ENCODE assay signal across 22 cellular contexts in genomic region chr10:47364366-47364765, GRCh38. TPM values are rescaled to one million over a fixed set of nuclear protein-coding genes. Genes with fewer than 3 reads are reported as not detected.
A peak's percentile ranks its signal among the peaks of the same experiment; 100 is the strongest.
DNase-seq lines count a peak whose midpoint lies in the region; TF ChIP-seq lines count a peak whose summit lies in the region.
"Had no signal": no experiment of that assay in that cellular context is flagged by ENCODE, and none has a peak within 500 bp of the region (broad histone marks: within the 10 kb centered on the region; RNA-seq: fewer than 3 reads in every experiment).

No MANE protein-coding gene starts in this region.

- H3K27ac Mint-ChIP-seq in nephron progenitor cell = no peak overlapping the region
- H3K27ac Mint-ChIP-seq: activated B cell treated with CpG ODN at 0.5 μM for 24 hours; activated T-helper 17 cell treated with anti-CD3 and anti-CD28 coated beads, Interleukin-2, amount 50 U/mL, for 72 hours; T-cell had no signal

- H3K9me3 Mint-ChIP-seq in nephron progenitor cell = no peaks in the 10 kb centered on the region
- H3K9me3 Mint-ChIP-seq: activated B cell treated with CpG ODN at 0.5 μM for 24 hours; activated T-helper 17 cell treated with anti-CD3 and anti-CD28 coated beads, Interleukin-2, amount 50 U/mL, for 72 hours; T-cell had no signal

- peaks cover 29% of the 10 kb centered on the region for H3K4me1 Mint-ChIP-seq in nephron progenitor cell
- H3K4me1 Mint-ChIP-seq: activated B cell treated with CpG ODN at 0.5 μM for 24 hours; activated T-helper 17 cell treated with anti-CD3 and anti-CD28 coated beads, Interleukin-2, amount 50 U/mL, for 72 hours; T-cell had no signal

- no peaks in the 10 kb centered on the region for H3K36me3 Mint-ChIP-seq in nephron progenitor cell (ENCODE audit: low read depth)
- H3K36me3 Mint-ChIP-seq: T-cell had no signal

- peaks cover 21% of the 10 kb centered on the region for H3K27me3 Mint-ChIP-seq in nephron progenitor cell (ENCODE audit: low read depth, poor library complexity)
- H3K27me3 Mint-ChIP-seq: T-cell had no signal

- DNase-seq in DMS53 treated with DMSO at 0.1 percent for 48 hours (lab: John Stamatoyannopoulos, UW; ENCODE audit: unreplicated experiment) = peak; percentile 91
- DNase-seq in NCI-H1436 (lab: John Stamatoyannopoulos, UW) = peak; percentile 22
- DNase-seq in NCI-H69 (lab: John Stamatoyannopoulos, UW) = peak; percentile 6
- peak; percentile 20 for DNase-seq in mesenteric fat pad (ENCODE audit: low spot score)
- no peak for DNase-seq in NOMO-1 treated with dmso at 0.1 percent for 144 hours (lab: John Stamatoyannopoulos, UW; ENCODE audit: unreplicated experiment)
- DNase-seq in nephron progenitor cell = no peak
- DNase-seq in MV-4-11 (lab: John Stamatoyannopoulos, UW) = no peak
- DNase-seq: activated B cell treated with CpG ODN at 0.5 μM for 24 hours; caudate nucleus; effector CD8-positive, alpha-beta T cell; H7; heart right ventricle; midbrain; NCI-H82; nucleus accumbens; stimulated activated CD4-positive, alpha-beta T cell treated with anti-CD3 and anti-CD28 coated beads, Interleukin-4, amount 100 ng/mL, for 24 hours; T-cell had no signal

- no peak for TF ChIP-seq CTCF in nephron progenitor cell (IDR thresholded peaks at IDR 0.05)

- H3K4me3 Mint-ChIP-seq in nephron progenitor cell = no peak overlapping the region
- H3K4me3 Mint-ChIP-seq: activated B cell treated with CpG ODN at 0.5 μM for 24 hours; activated T-helper 17 cell treated with anti-CD3 and anti-CD28 coated beads, Interleukin-2, amount 50 U/mL, for 72 hours; T-cell had no signal

RNA-seq across cellular contexts. Expression of gene RBP3, which starts 16.2 kb away (rescaled TPM):
- not detected for total RNA-seq in mesenteric fat pad
- total RNA-seq: activated B cell treated with CpG ODN at 0.5 μM for 24 hours; activated CD8-positive, alpha-beta memory T cell treated with anti-CD3 and anti-CD28 coated beads for 36 hours; activated T-helper 17 cell treated with anti-CD3 and anti-CD28 coated beads, Interleukin-2, amount 50 U/mL, for 72 hours; fibroblast of lung; H7; heart right ventricle; kidney epithelial cell; T-cell; thoracic aorta had no signal

RNA-seq across cellular contexts. Expression of gene ZNF488, which starts 19.7 kb away (rescaled TPM):
- 0.10 TPM for total RNA-seq in mesenteric fat pad
- total RNA-seq: activated B cell treated with CpG ODN at 0.5 μM for 24 hours, fibroblast of lung, T-cell, thoracic aorta had no signal

RNA-seq across cellular contexts. Expression of gene GDF2, which starts 42.1 kb away (rescaled TPM):
- not detected for total RNA-seq in mesenteric fat pad
- total RNA-seq: activated B cell treated with CpG ODN at 0.5 μM for 24 hours; activated CD8-positive, alpha-beta memory T cell treated with anti-CD3 and anti-CD28 coated beads for 36 hours; activated T-helper 17 cell treated with anti-CD3 and anti-CD28 coated beads, Interleukin-2, amount 50 U/mL, for 72 hours; fibroblast of lung; H7; heart right ventricle; kidney epithelial cell; T-cell; thoracic aorta had no signal

Comparison
In these comparisons a context has a peak if more than half of its experiments do, and no peak if none do; other contexts are left out.
1. DNase-seq: peak in DMS53 treated with DMSO at 0.1 percent for 48 hours (single experiment), NCI-H1436 (single experiment), NCI-H69 (single experiment) and mesenteric fat pad (single experiment); none in NOMO-1 treated with dmso at 0.1 percent for 144 hours (single experiment), nephron progenitor cell (single experiment) and MV-4-11 (single experiment).